ENCODE assay signal across 8 cellular contexts in the genomic region with DNA sequence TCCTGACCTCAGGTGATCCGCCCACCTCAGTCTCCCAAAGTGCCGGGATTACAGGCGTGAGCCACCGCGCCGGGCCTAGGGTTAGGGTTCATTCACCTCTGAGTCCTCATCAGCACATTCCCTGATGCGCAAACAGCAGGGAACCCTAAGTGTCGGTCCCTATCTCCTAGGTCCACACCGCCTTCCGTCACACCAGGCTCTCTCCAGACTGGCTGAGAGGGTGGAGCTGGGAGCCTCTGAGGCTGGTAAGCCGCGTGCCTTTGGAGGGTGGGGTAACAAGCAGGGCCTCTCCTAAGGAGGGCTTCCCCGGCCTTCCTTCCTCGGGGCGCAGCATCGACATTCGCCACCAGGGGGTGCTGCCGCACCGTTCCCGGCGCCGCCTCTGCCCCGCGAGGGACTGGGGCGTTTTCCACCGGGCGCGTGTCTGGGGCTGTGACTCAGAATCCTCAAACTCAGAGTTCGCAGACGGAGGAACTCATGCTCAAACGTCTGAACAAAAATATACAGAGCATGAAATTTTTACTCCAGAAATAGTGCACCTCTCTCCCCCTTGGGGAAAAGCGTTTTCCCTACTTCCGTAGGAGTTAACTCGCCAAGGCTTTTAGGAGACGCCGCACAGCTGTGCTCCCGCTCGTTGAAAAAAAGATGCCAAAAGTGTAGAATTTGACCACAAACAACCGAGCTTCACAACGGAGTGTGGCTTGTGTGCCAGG.
A peak's percentile ranks its signal among the peaks of the same experiment; 100 is the strongest.
DNase-seq lines count a peak whose midpoint lies in the region; ATAC-seq and TF ChIP-seq lines count a peak whose summit lies in the region.

No MANE protein-coding gene starts in this region.

- DNase-seq in AG09309 (ENCODE audit: low read depth) (peak; percentile 51), NCI-H82 (lab: John Stamatoyannopoulos, UW) (peak; percentile 88), memory B cell (ENCODE audit: low spot score in 2 of 2) (peak; percentile 69 to 85)
- DNase-seq in activated CD8-positive, alpha-beta memory T cell treated with anti-CD3 and anti-CD28 coated beads for 24 hours: peak; percentile 98
- peak; percentile 75 to 79 (median 78) for DNase-seq in effector memory CD8-positive, alpha-beta T cell
- peak; percentile 71 for DNase-seq in stimulated activated CD8-positive, alpha-beta memory T cell treated with anti-CD3 and anti-CD28 coated beads, Interleukin-12 subunit alpha, Interleukin-12 subunit beta, amount 100 ng/mL, for 1 hour (ENCODE audit: low read depth)

- ATAC-seq in GM18867 (IDR thresholded peaks at IDR 0.05; ENCODE audit: unreplicated experiment): peak; percentile 74
- ATAC-seq in HG03175 (IDR thresholded peaks at IDR 0.05; ENCODE audit: unreplicated experiment): peak; percentile 86
- peak; percentile 98 for ATAC-seq in effector memory CD8-positive, alpha-beta T cell (replicated peaks)
- ATAC-seq in memory B cell (ENCODE audit: low read depth): peak; percentile 92

- H3K4me3 Mint-ChIP-seq in effector memory CD8-positive, alpha-beta T cell: no peak overlapping the region
- H3K4me3 Mint-ChIP-seq in memory B cell: no peak overlapping the region

- TF ChIP-seq CTCF in AG09309 (IDR thresholded peaks at IDR 0.05; ENCODE audit: control insufficient read depth, insufficient read depth, low read depth, low read length, missing control alignments): peak; percentile 98

- no peaks in the 10 kb centered on the region for H3K9me3 Mint-ChIP-seq in effector memory CD8-positive, alpha-beta T cell
- H3K9me3 Mint-ChIP-seq in memory B cell: no peaks in the 10 kb centered on the region

- H3K27me3 Mint-ChIP-seq in effector memory CD8-positive, alpha-beta T cell: peaks cover 45 to 77% of the 10 kb centered on the region in 2 donors
- peaks cover 23% of the 10 kb centered on the region for H3K27me3 Mint-ChIP-seq in memory B cell

- H3K4me3 ChIP-seq in AG09309 (ENCODE audit: control insufficient read depth, low read depth, low read length): peak overlapping the region; percentile 16

- no peak overlapping the region for H3K27ac Mint-ChIP-seq in effector memory CD8-positive, alpha-beta T cell
- H3K27ac Mint-ChIP-seq in memory B cell: no peak overlapping the region

- no peaks in the 10 kb centered on the region for H3K36me3 Mint-ChIP-seq in effector memory CD8-positive, alpha-beta T cell (ENCODE audit: insufficient read depth)
- H3K36me3 Mint-ChIP-seq in memory B cell: no peaks in the 10 kb centered on the region

- H3K4me1 Mint-ChIP-seq in effector memory CD8-positive, alpha-beta T cell (ENCODE audit: low read depth in 2 of 2): peaks cover 0 to 5% of the 10 kb centered on the region in 2 donors
- H3K4me1 Mint-ChIP-seq in memory B cell: peaks cover 3% of the 10 kb centered on the region

Comparison
In these comparisons a context has a peak if more than half of its experiments do, and no peak if none do; other contexts are left out.
1. Peak in every context shown above with its lines: DNase-seq, ATAC-seq and H3K4me3 ChIP-seq.